ENCODE assay signal across 8 cellular contexts in genomic region chr19:7516878-7517277, GRCh38. TPM values are rescaled to one million over a fixed set of nuclear protein-coding genes. Genes with fewer than 3 reads are reported as not detected.
DNase-seq lines count a peak whose midpoint lies in the region; ATAC-seq, FAIRE-seq and TF ChIP-seq lines count a peak whose summit lies in the region.

No MANE protein-coding gene starts in this region.

- H3K36me3 ChIP-seq in bronchial epithelial cell (ENCODE audit: control insufficient read depth, insufficient read depth, low read length) (no peaks in the 10 kb centered on the region), mesendoderm (ENCODE audit: control insufficient read depth, insufficient read depth, low read length) (no peaks in the 10 kb centered on the region)

- H3K23ac ChIP-seq in mesendoderm (ENCODE audit: low read length): no peak overlapping the region

- no peak for ATAC-seq in HG03139 (IDR thresholded peaks at IDR 0.05; ENCODE audit: unreplicated experiment)

- peak overlapping the region; percentile 98 for H3K18ac ChIP-seq in mesendoderm (ENCODE audit: low read length)

- no peaks in the 10 kb centered on the region for H3K9me3 Mint-ChIP-seq in activated naive CD4-positive, alpha-beta T cell treated with anti-CD3 and anti-CD28 coated beads, Interleukin-2, amount 10 ng/mL, durations not matched to agents 7 days and 5 days
- H3K9me3 Mint-ChIP-seq in type B pancreatic cell: no peaks in the 10 kb centered on the region

- H3K4me2 ChIP-seq in mesendoderm (ENCODE audit: low read length): peak overlapping the region; percentile 38

- H3K4me3 Mint-ChIP-seq in activated naive CD4-positive, alpha-beta T cell treated with anti-CD3 and anti-CD28 coated beads, Interleukin-2, amount 10 ng/mL, durations not matched to agents 7 days and 5 days: peak overlapping the region; percentile 68
- H3K4me3 Mint-ChIP-seq in type B pancreatic cell: peak overlapping the region; percentile 92

- WGBS in mesendoderm (ENCODE audit: extremely low coverage, insufficient coverage, low lambda C conversion rate): no CpG with 5 or more reads among the region's 4 CpGs

- H3K36me3 Mint-ChIP-seq in activated naive CD4-positive, alpha-beta T cell treated with anti-CD3 and anti-CD28 coated beads, Interleukin-2, amount 10 ng/mL, durations not matched to agents 7 days and 5 days: no peaks in the 10 kb centered on the region
- peaks cover 6% of the 10 kb centered on the region for H3K36me3 Mint-ChIP-seq in type B pancreatic cell

- no peak overlapping the region for H2BK15ac ChIP-seq in mesendoderm (replicated peaks; ENCODE audit: low read depth)

- H2AK5ac ChIP-seq in mesendoderm (ENCODE audit: low read length): no peak overlapping the region

- H3K56ac ChIP-seq in mesendoderm (ENCODE audit: low read length): peak overlapping the region; percentile 75

- TF ChIP-seq CTCF in bronchial epithelial cell (IDR thresholded peaks at IDR 0.05; ENCODE audit: insufficient read depth, low read length, severe bottlenecking) (no peak), type B pancreatic cell (conservative IDR thresholded peaks at IDR 0.05) (no peak), D721Med (IDR thresholded peaks at IDR 0.05; ENCODE audit: insufficient read depth, missing control alignments) (no peak)

- DNase-seq in activated naive CD4-positive, alpha-beta T cell treated with anti-CD3 and anti-CD28 coated beads, Interleukin-2, amount 10 ng/mL, durations not matched to agents 7 days and 5 days: no peak
- DNase-seq in activated naive CD4-positive, alpha-beta T cell treated with Interleukin-2 at 50 U/mL for 16 hours: no peak
- DNase-seq in bronchial epithelial cell (ENCODE audit: low read depth) (no peak), mesendoderm (no peak), type B pancreatic cell (ENCODE audit: extremely low spot score, unreplicated experiment) (no peak), D721Med (ENCODE audit: insufficient read length, low spot score) (no peak), NCI-H1417 treated with DMSO at 0.1 percent for 48 hours (lab: John Stamatoyannopoulos, UW) (no peak)

- no peak overlapping the region for H2BK5ac ChIP-seq in mesendoderm (ENCODE audit: low read length)

- H3K4ac ChIP-seq in mesendoderm (ENCODE audit: low read depth, low read length): peak overlapping the region; percentile 83

- no peak overlapping the region for H2BK120ac ChIP-seq in mesendoderm (ENCODE audit: low read depth, low read length)

- no peaks in the 10 kb centered on the region for H3K27me3 ChIP-seq in bronchial epithelial cell (ENCODE audit: control insufficient read depth, insufficient read depth, low read length)
- H3K27me3 ChIP-seq in mesendoderm (ENCODE audit: insufficient read depth, low read length, poor library complexity): no peaks in the 10 kb centered on the region

- peaks cover 49% of the 10 kb centered on the region for H3K27me3 Mint-ChIP-seq in activated naive CD4-positive, alpha-beta T cell treated with anti-CD3 and anti-CD28 coated beads, Interleukin-2, amount 10 ng/mL, durations not matched to agents 7 days and 5 days
- H3K27me3 Mint-ChIP-seq in type B pancreatic cell: no peaks in the 10 kb centered on the region

- H3K4me3 ChIP-seq in bronchial epithelial cell (ENCODE audit: low read depth, low read length) (peak overlapping the region; percentile 46), mesendoderm (ENCODE audit: low read length) (peak overlapping the region; percentile 6)

- H3K79me1 ChIP-seq in mesendoderm (ENCODE audit: low read length): peaks cover 3% of the 10 kb centered on the region

- no peaks in the 10 kb centered on the region for H3K79me2 ChIP-seq in mesendoderm (ENCODE audit: control insufficient read depth, insufficient read depth, low read length)

- peak overlapping the region; percentile 79 for H3K9ac ChIP-seq in mesendoderm (ENCODE audit: low read length)

- CTCF ChIA-PET in activated naive CD4-positive, alpha-beta T cell treated with anti-CD3 and anti-CD28 coated beads, Interleukin-2, amount 10 ng/mL, durations not matched to agents 7 days and 5 days (lab: Charles Lee): interaction anchor here (1.0 kb wide), 1 partner anchor 150 kb away, joined by 3 read pairs; no protein-coding TSS in a partner anchor

- FAIRE-seq in bronchial epithelial cell (lab: Jason Lieb, UNC): no peak
- FAIRE-seq in D721Med (lab: Jason Lieb, UNC): no peak

- peaks cover 3% of the 10 kb centered on the region for H3K4me1 ChIP-seq in mesendoderm (ENCODE audit: control insufficient read depth, low read depth, low read length)

- H4K8ac ChIP-seq in mesendoderm (ENCODE audit: low read depth, low read length): no peak overlapping the region

- peak overlapping the region; percentile 58 for H3K27ac Mint-ChIP-seq in activated naive CD4-positive, alpha-beta T cell treated with anti-CD3 and anti-CD28 coated beads, Interleukin-2, amount 10 ng/mL, durations not matched to agents 7 days and 5 days
- H3K27ac Mint-ChIP-seq in type B pancreatic cell: peak overlapping the region; percentile 91

- no peak overlapping the region for H3K27ac ChIP-seq in mesendoderm (ENCODE audit: low read depth, low read length)

- H3K4me1 Mint-ChIP-seq in activated naive CD4-positive, alpha-beta T cell treated with anti-CD3 and anti-CD28 coated beads, Interleukin-2, amount 10 ng/mL, durations not matched to agents 7 days and 5 days: peaks cover 19% of the 10 kb centered on the region
- H3K4me1 Mint-ChIP-seq in type B pancreatic cell (ENCODE audit: unreplicated experiment): peaks cover 22% of the 10 kb centered on the region

- no peak overlapping the region for H4K5ac ChIP-seq in mesendoderm (ENCODE audit: low read length)

RNA-seq across cellular contexts. Expression of gene ZNF358, which starts 1.0 kb away (rescaled TPM):
- 3.5 and 3.9 TPM in 2 replicates for total RNA-seq in bronchial epithelial cell
- 59.7 TPM for polyA plus RNA-seq in mesendoderm (2013, experiment 1 of 2)
- 59.5 TPM for polyA plus RNA-seq in mesendoderm (2013, experiment 2 of 2)
- total RNA-seq in type B pancreatic cell (ENCODE audit: low replicate concordance): 49.8 and 67.1 TPM in 2 replicates

RNA-seq across cellular contexts. Expression of gene MCOLN1, which starts 5.5 kb away (rescaled TPM):
- total RNA-seq in bronchial epithelial cell: 3.7 and 3.8 TPM in 2 replicates
- polyA plus RNA-seq in mesendoderm (2013, experiment 1 of 2): 13.6 TPM
- 14.1 TPM for polyA plus RNA-seq in mesendoderm (2013, experiment 2 of 2)
- total RNA-seq in type B pancreatic cell (ENCODE audit: low replicate concordance): 24.0 and 24.3 TPM in 2 replicates

RNA-seq across cellular contexts. Expression of gene PNPLA6, which starts 18.6 kb away (rescaled TPM):
- total RNA-seq in bronchial epithelial cell (35.6 and 40.8 TPM in 2 replicates), type B pancreatic cell (ENCODE audit: low replicate concordance) (84.3 and 86.1 TPM in 2 replicates)
- 23.5 TPM for polyA plus RNA-seq in mesendoderm (2013, experiment 1 of 2)
- 22.0 TPM for polyA plus RNA-seq in mesendoderm (2013, experiment 2 of 2)

RNA-seq across cellular contexts. Expression of gene PEX11G, which starts 28.0 kb away (rescaled TPM):
- 2.1 and 3.8 TPM in 2 replicates for total RNA-seq in bronchial epithelial cell
- 0.74 TPM for polyA plus RNA-seq in mesendoderm (2013, experiment 1 of 2)
- polyA plus RNA-seq in mesendoderm (2013, experiment 2 of 2): 0.67 TPM
- total RNA-seq in type B pancreatic cell (ENCODE audit: low replicate concordance): 4.8 and 5.7 TPM in 2 replicates

Comparison
In these comparisons a context has a peak if more than half of its experiments do, and no peak if none do; other contexts are left out.
1. RNA of gene ZNF358, which starts 1.0 kb away (total RNA-seq): 49.8 to 67.1 TPM in type B pancreatic cell; 3.5 to 3.9 TPM in bronchial epithelial cell; every median in the first group is over 10 times any median in the second.